In the genomic region with DNA sequence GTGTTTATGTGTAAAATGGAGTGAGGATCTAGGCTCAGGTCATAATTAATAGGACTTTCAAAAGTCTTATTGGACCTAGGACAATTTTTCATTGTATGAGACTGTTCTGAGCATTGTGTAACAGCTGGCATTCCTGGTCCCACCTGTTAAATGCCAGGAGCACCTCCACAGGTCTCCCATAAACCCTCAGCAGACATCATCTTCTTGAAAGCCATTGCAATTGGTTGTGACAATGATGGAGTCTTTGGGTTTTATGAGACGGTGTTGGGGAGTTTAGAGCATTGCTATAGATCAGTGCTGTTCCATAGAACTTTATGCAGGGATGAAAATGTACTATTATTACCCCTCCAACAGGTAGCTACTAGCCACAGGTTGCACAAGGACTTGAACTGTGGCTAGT, we compare ENCODE assay signal across 27 cellular contexts.
"Had no signal": no experiment of that assay in that cellular context is flagged by ENCODE, and none has a peak within 500 bp of the region (broad histone marks: within the 10 kb centered on the region; RNA-seq: fewer than 3 reads in every experiment).

No MANE protein-coding gene starts in this region.

- DNase-seq: stimulated activated CD4-positive, alpha-beta T cell treated with anti-CD3 and anti-CD28 coated beads, Interleukin-2, amount 100 ng/mL, for 48 hours; stimulated activated CD4-positive, alpha-beta T cell treated with anti-CD3 and anti-CD28 coated beads, Interleukin-4, amount 100 ng/mL, for 1 hour; stimulated activated CD4-positive, alpha-beta T cell treated with anti-CD3 and anti-CD28 coated beads, Interleukin-4, amount 100 ng/mL, for 24 hours; stimulated activated CD4-positive, alpha-beta T cell treated with anti-CD3 and anti-CD28 coated beads, Interleukin-4, amount 100 ng/mL, for 4 hours; stimulated activated CD8-positive, alpha-beta memory T cell treated with anti-CD3 and anti-CD28 coated beads, Interleukin-4, amount 100 ng/mL, for 48 hours; stimulated activated naive B cell treated with anti-CD40 and anti-IgM and Interleukin-4, amounts not matched to agents 10 μg/mL and 1 μg/mL and 100 μg/mL, for 72 hours; stimulated activated naive CD4-positive, alpha-beta T cell; stimulated activated naive CD4-positive, alpha-beta T cell treated with Interleukin-2 at 50 U/mL for 16 hours; stimulated activated naive CD8-positive, alpha-beta T cell treated with anti-CD3 and anti-CD28 coated beads, Interleukin-15, amount 100 ng/mL, for 72 hours; stimulated activated naive CD8-positive, alpha-beta T cell treated with anti-CD3 and anti-CD28 coated beads, Interleukin-15, Interleukin-2, amounts not matched to agents 100 U/mL and 50 U/mL, for 24 hours; stomach; substantia nigra; testis; thyroid gland; tibial artery; transverse colon; trophoblast cell; upper lobe of left lung; upper lobe of right lung; uterus had no signal

- H3K4me3 ChIP-seq: stomach, suprapubic skin, testis, thoracic aorta, thyroid gland, tibial artery, tibial nerve, transverse colon, upper lobe of left lung, upper lobe of right lung, uterus, vagina had no signal

- H3K4me1 ChIP-seq: stomach, suprapubic skin, testis, tibial artery, tibial nerve, transverse colon, upper lobe of left lung, upper lobe of right lung, uterus, vagina had no signal

- FAIRE-seq: urothelium cell line had no signal

- H3K36me3 ChIP-seq: stomach, suprapubic skin, thoracic aorta, thyroid gland, tibial artery, tibial nerve, transverse colon, upper lobe of left lung, upper lobe of right lung, uterus, vagina had no signal

- H3K27me3 ChIP-seq: stomach, suprapubic skin, testis, thyroid gland, tibial artery, tibial nerve, transverse colon, upper lobe of left lung, upper lobe of right lung, uterus, vagina had no signal

- ATAC-seq: stimulated activated effector memory CD8-positive, alpha-beta T cell treated with anti-CD3 and anti-CD28 coated beads, Interleukin-12 subunit alpha, Interleukin-12 subunit beta, amount 100 ng/mL, for 72 hours; stimulated activated memory B cell treated with anti-CD40 and anti-IgM and Interleukin-4, amounts not matched to agents 10 μg/mL and 1 μg/mL and 100 μg/mL, for 72 hours; stimulated activated naive B cell treated with anti-CD40 and anti-IgM and Interleukin-4, amounts not matched to agents 10 μg/mL and 1 μg/mL and 100 μg/mL, for 72 hours; stimulated activated naive CD8-positive, alpha-beta T cell treated with anti-CD3 and anti-CD28 coated beads, Interleukin-15, amount 100 ng/mL, for 72 hours; stimulated activated naive CD8-positive, alpha-beta T cell treated with anti-CD3 and anti-CD28 coated beads, Interleukin-15, Interleukin-2, amounts not matched to agents 100 U/mL and 50 U/mL, for 24 hours; upper lobe of right lung had no signal

- H3K9me3 ChIP-seq: stomach, suprapubic skin, testis, thoracic aorta, thyroid gland, tibial artery, tibial nerve, transverse colon, upper lobe of left lung, upper lobe of right lung, uterus, vagina had no signal

- H3K27ac ChIP-seq: stomach, suprapubic skin, testis, thoracic aorta, thyroid gland, tibial artery, tibial nerve, transverse colon, upper lobe of left lung, upper lobe of right lung, uterus, vagina had no signal
